In genomic region chr22:31329453-31330215, GRCh38 we compare ENCODE assay signal across 19 cellular contexts. TPM values are rescaled to one million over a fixed set of nuclear protein-coding genes. Genes with fewer than 3 reads are reported as not detected.
DNase-seq lines count a peak whose midpoint lies in the region; ATAC-seq and TF ChIP-seq lines count a peak whose summit lies in the region.
"Had no signal": no experiment of that assay in that cellular context is flagged by ENCODE, and none has a peak within 500 bp of the region (broad histone marks: within the 10 kb centered on the region; RNA-seq: fewer than 3 reads in every experiment).

No MANE protein-coding gene starts in this region.

- no peaks in the 10 kb centered on the region for H3K4me1 Mint-ChIP-seq in MCF 10A (ENCODE audit: insufficient read depth, unreplicated experiment)
- peaks cover 29% of the 10 kb centered on the region for H3K4me1 Mint-ChIP-seq in activated CD4-positive, alpha-beta memory T cell treated with anti-CD3 and anti-CD28 coated beads for 36 hours (ENCODE audit: low read depth)
- H3K4me1 Mint-ChIP-seq in stimulated activated naive CD8-positive, alpha-beta T cell treated with anti-CD3 and anti-CD28 coated beads, Interleukin-15, amount 100 ng/mL, for 72 hours = peaks cover 56% of the 10 kb centered on the region

- no peak for DNase-seq in breast epithelium (ENCODE audit: low spot score in 2 of 2)
- no peak for DNase-seq in MCF 10A (ENCODE audit: unreplicated experiment)
- DNase-seq in activated CD4-positive, alpha-beta memory T cell treated with anti-CD3 and anti-CD28 coated beads for 36 hours = no peak
- DNase-seq in left lobe of liver (ENCODE audit: low spot score) = no peak
- DNase-seq in stimulated activated naive CD8-positive, alpha-beta T cell treated with anti-CD3 and anti-CD28 coated beads, Interleukin-15, amount 100 ng/mL, for 72 hours = no peak
- DNase-seq in hippocampal formation (lab: John Stamatoyannopoulos, UW) = no peak
- DNase-seq in epidermal melanocyte (ENCODE audit: insufficient read length, low spot score) = no peak
- no peak for DNase-seq in HuH-7.5 (ENCODE audit: low spot score)
- DNase-seq: activated CD4-positive, alpha-beta T cell treated with anti-CD3 and anti-CD28 coated beads for 1 hour; AML-193; body of pancreas; GDM1; left ventricle myocardium inferior; MM.1S; NCI-H187; stimulated activated CD4-positive, alpha-beta T cell treated with anti-CD3 and anti-CD28 coated beads, Interleukin-4, amount 100 ng/mL, for 1 hour; tibial artery had no signal

- H3K27ac Mint-ChIP-seq in MCF 10A (ENCODE audit: low read depth, unreplicated experiment) = no peak overlapping the region
- H3K27ac Mint-ChIP-seq in activated CD4-positive, alpha-beta memory T cell treated with anti-CD3 and anti-CD28 coated beads for 36 hours = peak overlapping the region; percentile 46
- H3K27ac Mint-ChIP-seq in stimulated activated naive CD8-positive, alpha-beta T cell treated with anti-CD3 and anti-CD28 coated beads, Interleukin-15, amount 100 ng/mL, for 72 hours = peak overlapping the region; percentile 16 to 74

- H3K36me3 Mint-ChIP-seq in MCF 10A (ENCODE audit: insufficient read depth, unreplicated experiment) = peaks cover 60% of the 10 kb centered on the region
- H3K36me3 Mint-ChIP-seq in activated CD4-positive, alpha-beta memory T cell treated with anti-CD3 and anti-CD28 coated beads for 36 hours = peaks cover 39% of the 10 kb centered on the region

- no peaks in the 10 kb centered on the region for H3K4me1 ChIP-seq in breast epithelium
- H3K4me1 ChIP-seq: body of pancreas had no signal

- peak; percentile 13 for ATAC-seq in left lobe of liver
- peak; percentile 94 for ATAC-seq in stimulated activated naive CD8-positive, alpha-beta T cell treated with anti-CD3 and anti-CD28 coated beads, Interleukin-15, amount 100 ng/mL, for 72 hours
- ATAC-seq: body of pancreas, GM12878, GM23338 had no signal

- CTCF ChIA-PET in MCF 10A (lab: Yijun Ruan, JAX) = interaction anchor here (2.0 kb wide), 1 partner anchor 16 kb away, joined by 7 read pairs; no protein-coding TSS in a partner anchor
- CTCF ChIA-PET in activated CD4-positive, alpha-beta memory T cell treated with anti-CD3 and anti-CD28 coated beads for 36 hours (lab: Charles Lee) = no interaction called here

- no peaks in the 10 kb centered on the region for H3K9me3 Mint-ChIP-seq in MCF 10A (ENCODE audit: unreplicated experiment)
- H3K9me3 Mint-ChIP-seq in activated CD4-positive, alpha-beta memory T cell treated with anti-CD3 and anti-CD28 coated beads for 36 hours = no peaks in the 10 kb centered on the region
- H3K9me3 Mint-ChIP-seq in stimulated activated naive CD8-positive, alpha-beta T cell treated with anti-CD3 and anti-CD28 coated beads, Interleukin-15, amount 100 ng/mL, for 72 hours = no peaks in the 10 kb centered on the region
- H3K9me3 Mint-ChIP-seq: GM23338 had no signal

- no peaks in the 10 kb centered on the region for H3K27me3 ChIP-seq in breast epithelium
- H3K27me3 ChIP-seq: body of pancreas, tibial artery had no signal

- no peaks in the 10 kb centered on the region for H3K36me3 ChIP-seq in breast epithelium

- no TSS peak for BruUV-seq in MCF 10A (replicated peaks; lab: Mats Ljungman, UMichigan)

- H3K4me3 ChIP-seq in breast epithelium = no peak overlapping the region
- H3K4me3 ChIP-seq: body of pancreas, GM12878, GM23338, left ventricle myocardium inferior, tibial artery had no signal

- no peak for TF ChIP-seq CTCF in breast epithelium (IDR thresholded peaks at IDR 0.05)
- no peak for TF ChIP-seq CTCF in MCF 10A (IDR thresholded peaks at IDR 0.05; ENCODE audit: unreplicated experiment)

- TF ChIP-seq POLR2A in breast epithelium (IDR thresholded peaks at IDR 0.05) = no peak

- no peak overlapping the region for H3K4me3 Mint-ChIP-seq in MCF 10A (ENCODE audit: unreplicated experiment)
- no peak overlapping the region for H3K4me3 Mint-ChIP-seq in activated CD4-positive, alpha-beta memory T cell treated with anti-CD3 and anti-CD28 coated beads for 36 hours
- H3K4me3 Mint-ChIP-seq in stimulated activated naive CD8-positive, alpha-beta T cell treated with anti-CD3 and anti-CD28 coated beads, Interleukin-15, amount 100 ng/mL, for 72 hours = no peak overlapping the region
- H3K4me3 Mint-ChIP-seq: GM23338 had no signal

- H3K27me3 Mint-ChIP-seq in MCF 10A (ENCODE audit: insufficient read depth, unreplicated experiment) = no peaks in the 10 kb centered on the region
- no peaks in the 10 kb centered on the region for H3K27me3 Mint-ChIP-seq in activated CD4-positive, alpha-beta memory T cell treated with anti-CD3 and anti-CD28 coated beads for 36 hours
- no peaks in the 10 kb centered on the region for H3K27me3 Mint-ChIP-seq in stimulated activated naive CD8-positive, alpha-beta T cell treated with anti-CD3 and anti-CD28 coated beads, Interleukin-15, amount 100 ng/mL, for 72 hours

- peak overlapping the region; percentile 26 to 55 for H3K27ac ChIP-seq in breast epithelium
- H3K27ac ChIP-seq: body of pancreas, left ventricle myocardium inferior, tibial artery had no signal

- intact Hi-C loops in breast epithelium (cut with DNase I; ENCODE audit: low total_unique reads) (no loop called here), MCF 10A (cut with micrococcal nuclease) (no loop called here)
- intact Hi-C loops in activated CD4-positive, alpha-beta memory T cell treated with anti-CD3 and anti-CD28 coated beads for 36 hours (cut with micrococcal nuclease) = no loop called here

- H3K9me3 ChIP-seq in breast epithelium = no peaks in the 10 kb centered on the region
- H3K9me3 ChIP-seq: body of pancreas, left ventricle myocardium inferior, tibial artery had no signal

- POLR2A ChIA-PET in MCF 10A (lab: Yijun Ruan, JAX) = no interaction called here
- POLR2A ChIA-PET in activated CD4-positive, alpha-beta memory T cell treated with anti-CD3 and anti-CD28 coated beads for 36 hours (lab: Charles Lee) = no interaction called here

RNA-seq across cellular contexts. Expression of gene PATZ1, which starts 16.5 kb away (rescaled TPM):
- total RNA-seq in breast epithelium (10 to 100 TPM; 15.4 to 49.6 (median 40.6) TPM), MCF 10A (2022) (16.0 and 19.2 TPM in 2 replicates), left lobe of liver (21.2 TPM)
- 10 to 100 TPM; 19.8 to 20.0 TPM for total RNA-seq in activated CD4-positive, alpha-beta memory T cell treated with anti-CD3 and anti-CD28 coated beads for 36 hours

RNA-seq across cellular contexts. Expression of gene PIK3IP1, which starts 37.3 kb away (rescaled TPM):
- total RNA-seq in breast epithelium = 100 to 1,000 TPM in 1 of 3 donors, 10 to 100 TPM in 2; 43.3 to 109 (median 72.5) TPM
- total RNA-seq in MCF 10A (2022) = 0.25 and 0.93 TPM in 2 replicates
- 10 to 100 TPM; 18.8 to 19.1 TPM for total RNA-seq in activated CD4-positive, alpha-beta memory T cell treated with anti-CD3 and anti-CD28 coated beads for 36 hours
- 3.2 TPM for total RNA-seq in left lobe of liver
